In the genomic region with DNA sequence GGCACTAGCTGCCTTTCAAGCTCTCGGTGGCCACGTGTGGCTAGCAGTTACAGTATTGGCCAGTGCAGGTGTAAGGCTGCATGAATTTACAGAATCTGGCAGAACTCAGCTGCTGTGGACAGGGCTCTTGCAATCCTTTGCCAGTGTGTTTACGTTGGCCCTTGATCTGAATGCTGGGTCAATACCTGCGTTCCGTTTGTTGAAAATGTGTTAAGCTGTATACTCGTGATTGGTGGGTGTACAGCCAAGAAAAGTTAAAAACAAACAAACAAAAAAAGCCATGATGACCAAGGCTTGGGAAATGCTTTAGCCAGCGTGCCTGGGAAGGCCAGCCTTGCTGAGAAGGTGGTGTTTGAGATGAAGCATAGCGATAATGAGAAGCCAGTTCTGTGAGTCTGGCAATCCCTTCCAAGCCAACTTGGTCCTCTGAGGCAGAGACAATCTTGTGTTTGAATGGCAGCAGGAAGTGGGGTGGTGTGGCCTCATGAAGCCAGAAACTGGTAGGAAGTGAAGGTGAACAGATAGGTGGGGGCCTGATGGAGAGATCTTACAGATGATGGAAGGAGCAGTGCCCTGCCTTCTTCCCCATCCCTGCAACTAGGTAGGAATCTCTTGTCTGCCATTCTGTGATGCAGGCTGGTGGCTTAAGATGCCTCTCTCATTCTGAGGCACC, we compare ENCODE assay signal across 14 cellular contexts. TPM values are rescaled to one million over a fixed set of nuclear protein-coding genes. Genes with fewer than 3 reads are reported as not detected.
A peak's percentile ranks its signal among the peaks of the same experiment; 100 is the strongest.
DNase-seq lines count a peak whose midpoint lies in the region; ATAC-seq, FAIRE-seq and TF ChIP-seq lines count a peak whose summit lies in the region.
"Had no signal": no experiment of that assay in that cellular context is flagged by ENCODE, and none has a peak within 500 bp of the region (broad histone marks: within the 10 kb centered on the region; RNA-seq: fewer than 3 reads in every experiment).

No MANE protein-coding gene starts in this region.

- CTCF ChIA-PET in A549 (lab: Yijun Ruan, JAX) = interaction anchor here (0.6 to 0.8 kb wide), 3 partner anchors 25 to 35 kb away, joined by 3 read pairs; no protein-coding TSS in a partner anchor

- intact Hi-C loops in body of pancreas (cut with DNase I) = no loop called here
- intact Hi-C loops in natural killer cell (cut with micrococcal nuclease) = no loop called here

- no peak for FAIRE-seq in A549 (lab: Jason Lieb, UNC)
- FAIRE-seq: colon had no signal

- no peaks in the 10 kb centered on the region for H3K79me2 ChIP-seq in GM23338 (replicated peaks; ENCODE audit: insufficient read depth)

- WGBS in A549 (ENCODE audit: missing lambda C conversion rate) = 64% methylated on average over 8 of the region's 8 CpGs
- 10 to 19% methylated on average over 8 of the region's 8 CpGs for WGBS in body of pancreas, 2 donors

- POLR2A ChIA-PET in A549 (lab: Yijun Ruan, JAX) = no interaction called here

- H3K27ac ChIP-seq in A549 (no peak overlapping the region), GM23338 (ENCODE audit: low read depth) (no peak overlapping the region), body of pancreas (peak overlapping the region; percentile 47 to 67 (median 65)), Peyer's patch (no peak overlapping the region)

- H3K27me3 ChIP-seq in GM23338 (ENCODE audit: insufficient read depth) (peaks cover 18% of the 10 kb centered on the region), body of pancreas (no peaks in the 10 kb centered on the region), Peyer's patch (no peaks in the 10 kb centered on the region)

- 0 out of 2 replicates have a peak, but pooled peaks cover 9% of the 10 kb centered on the region for H3K9me2 ChIP-seq in GM23338 (ENCODE audit: insufficient read depth)

- ATAC-seq in A549 (no peak), GM23338 (no peak), body of pancreas (peak; percentile 91), natural killer cell (no peak), GM21515 (IDR thresholded peaks at IDR 0.05; ENCODE audit: unreplicated experiment) (no peak), HG03354 (IDR thresholded peaks at IDR 0.05; ENCODE audit: poor library complexity, severe bottlenecking, unreplicated experiment) (no peak), HG03025 (IDR thresholded peaks at IDR 0.05; ENCODE audit: low FRiP score, unreplicated experiment) (no peak)

- H2AFZ ChIP-seq in GM23338 = peak overlapping the region; percentile 99

- H3K4me3 Mint-ChIP-seq in GM23338 (peak overlapping the region; percentile 90), natural killer cell (peak overlapping the region; percentile 87)

- H3K27me3 Mint-ChIP-seq in GM23338 (ENCODE audit: insufficient read depth, low read depth, poor library complexity) = peaks cover 12% of the 10 kb centered on the region
- peaks cover 0 to 8% of the 10 kb centered on the region in 2 donors for H3K27me3 Mint-ChIP-seq in natural killer cell (ENCODE audit: low read depth in 2 of 2)

- H3K4me3 ChIP-seq in A549 (no peak overlapping the region), GM23338 (peak overlapping the region; percentile 79), body of pancreas (no peak overlapping the region), Peyer's patch (no peak overlapping the region)

- H3K36me3 Mint-ChIP-seq in GM23338 (ENCODE audit: low read depth) (no peaks in the 10 kb centered on the region; the same call in 2 of the 3 replicates), natural killer cell (no peaks in the 10 kb centered on the region)

- DNase-seq in A549 (ENCODE audit: low read depth in 1 of 2, low spot score in 1 of 2) (no peak), GM23338 (ENCODE audit: low spot score) (no peak), body of pancreas (peak; percentile 77 to 94 (median 86)), natural killer cell (no peak), Peyer's patch (no peak)
- DNase-seq: activated effector memory CD4-positive, alpha-beta T cell treated with anti-CD3 and anti-CD28 coated beads, Interleukin-2, amount 50 U/mL, for 16 hours; NCI-H1105 treated with DMSO at 0.1 percent for 48 hours; SHP77; stimulated activated CD4-positive, alpha-beta T cell treated with anti-CD3 and anti-CD28 coated beads, Interleukin-1b, Interleukin-23, amount 100 ng/mL, for 48 hours; stimulated activated naive CD4-positive, alpha-beta T cell treated with Interleukin-2 at 50 U/mL for 16 hours had no signal

- H3K9me3 ChIP-seq in A549 = no peaks in the 10 kb centered on the region; the same call in 2 of the 3 replicates
- H3K9me3 ChIP-seq in body of pancreas = no peaks in the 10 kb centered on the region
- no peaks in the 10 kb centered on the region for H3K9me3 ChIP-seq in Peyer's patch

- H3K4me2 ChIP-seq in A549 = peak overlapping the region; percentile 88; the same call in 1 of the 3 replicates
- peak overlapping the region; percentile 82 for H3K4me2 ChIP-seq in GM23338

- H3K27ac Mint-ChIP-seq in GM23338 (no peak overlapping the region), natural killer cell (peak overlapping the region; percentile 78)

- H3K4me1 Mint-ChIP-seq in GM23338 (peaks cover 9% of the 10 kb centered on the region), natural killer cell (peaks cover 15 to 34% of the 10 kb centered on the region in 2 donors)

- H4K20me1 ChIP-seq in GM23338 (replicated peaks; ENCODE audit: insufficient read depth) = no peaks in the 10 kb centered on the region

- H3K4me1 ChIP-seq in A549 (no peaks in the 10 kb centered on the region), GM23338 (ENCODE audit: insufficient read depth) (peaks cover 9% of the 10 kb centered on the region; the same call in 1 of the 2 replicates), body of pancreas (peaks cover 20% of the 10 kb centered on the region), Peyer's patch (peaks cover 0 to 17% (median 1%) of the 10 kb centered on the region in 4 donors)

- no peaks in the 10 kb centered on the region for H3K9me3 Mint-ChIP-seq in GM23338
- H3K9me3 Mint-ChIP-seq in natural killer cell = no peaks in the 10 kb centered on the region

- H3K36me3 ChIP-seq in GM23338 (ENCODE audit: insufficient read depth) (no peaks in the 10 kb centered on the region), body of pancreas (replicated peaks in 1 of 2; ENCODE audit: insufficient read depth in 1 of 2, low read depth in 2 of 2) (no peaks in the 10 kb centered on the region), Peyer's patch (no peaks in the 10 kb centered on the region)

- TF ChIP-seq RAD21 in A549 (conservative IDR thresholded peaks at IDR 0.05 in 1 of 2, IDR thresholded peaks at IDR 0.05 in 1 of 2) = no peak

- 0 out of 2 replicates have a peak, but pooled peaks cover 4% of the 10 kb centered on the region for H3F3A ChIP-seq in GM23338 (replicated peaks; ENCODE audit: low read depth)

- TF ChIP-seq POLR2A in A549 (IDR thresholded peaks at IDR 0.05; ENCODE audit: low read length) = no peak
- TF ChIP-seq POLR2A in body of pancreas (IDR thresholded peaks at IDR 0.05) = no peak
- TF ChIP-seq POLR2A in Peyer's patch (IDR thresholded peaks at IDR 0.05) = no peak

- TF ChIP-seq EP300 in A549 (IDR thresholded peaks at IDR 0.05) = no peak

- TF ChIP-seq CTCF in A549 (IDR thresholded peaks at IDR 0.05) = no peak
- TF ChIP-seq CTCF in GM23338 (conservative IDR thresholded peaks at IDR 0.05; ENCODE audit: low read depth in 2 of 2) = no peak
- no peak for TF ChIP-seq CTCF in body of pancreas (IDR thresholded peaks at IDR 0.05)
- TF ChIP-seq CTCF in natural killer cell (IDR thresholded peaks at IDR 0.05) = no peak
- TF ChIP-seq CTCF in Peyer's patch (IDR thresholded peaks at IDR 0.05) = no peak

TF ChIP-seq in A549, 52 proteins besides CTCF, POLR2A, EP300 and RAD21:
- TF ChIP-seq FOSB (CRISPR knock-in tag; IDR thresholded peaks at IDR 0.05) = no peak
- TF ChIP-seq JUN (IDR thresholded peaks at IDR 0.05) = no peak
- TF ChIP-seq ZFP36 (IDR thresholded peaks at IDR 0.05; ENCODE audit: borderline replicate concordance, partially characterized antibody) = no peak
- no peak for TF ChIP-seq EHF (CRISPR knock-in tag; IDR thresholded peaks at IDR 0.05)

TF ChIP-seq in GM23338, 12 proteins besides CTCF, POLR2A, EP300 and RAD21 (continues in another document):
- TF ChIP-seq NANOG (IDR thresholded peaks at IDR 0.05; ENCODE audit: borderline replicate concordance) (no peak), POLR2AphosphoS5 (IDR thresholded peaks at IDR 0.05; ENCODE audit: low read depth) (no peak), ZNF114 (CRISPR knock-in tag; IDR thresholded peaks at IDR 0.05) (no peak), ZNF331 (CRISPR knock-in tag; IDR thresholded peaks at IDR 0.05; ENCODE audit: low read depth) (no peak)

RNA-seq across cellular contexts. Expression of gene CFAP90, which starts 0.8 kb away (rescaled TPM):
- polyA plus RNA-seq in A549 (2011; rRNA removed) = 0.25 and 0.36 TPM in 2 replicates
- polyA plus RNA-seq in A549 (2012; cell fraction: cytosol; rRNA removed) = 0.21 and 0.41 TPM in 2 replicates
- polyA plus RNA-seq in A549 (2012; cell fraction: nucleus; rRNA removed) = 0.16 and 0.29 TPM in 2 replicates
- 0.17 to 0.28 TPM (median 0.28 TPM) in 3 replicates for polyA plus RNA-seq in A549 (2017; fragmentation: RNase III; extraction: RNeasy Plus Mini Kit Qiagen cat#74134 plus additional on column Dnase treatment)
- polyA minus RNA-seq in A549 (2011; rRNA and poly(A)+ RNA removed) = 0.33 TPM in 1 of 2 replicates, not detected in the other
- 0.10 and 3.5 TPM in 2 replicates for total RNA-seq in GM23338 (2014; rRNA removed; shearing (Covaris generic))
- 1.0 and 1.3 TPM in 2 replicates for polyA plus RNA-seq in GM23338 (2016; fragmentation: Nextera tagmentation; extraction: Ambion mirVana)
- 10 to 100 TPM in 1 of 2 donors, under 1 TPM in 1; 0.52 to 10.2 TPM for total RNA-seq in body of pancreas
- not detected for total RNA-seq in natural killer cell
- total RNA-seq in Peyer's patch = not detected

RNA-seq across cellular contexts. Expression of gene FASTKD3, which starts 17.1 kb away (rescaled TPM):
- 17.2 and 24.8 TPM in 2 replicates for polyA plus RNA-seq in A549 (2011; rRNA removed)
- polyA plus RNA-seq in A549 (2012; cell fraction: cytosol; rRNA removed) = 6.9 and 7.3 TPM in 2 replicates
- polyA plus RNA-seq in A549 (2012; cell fraction: nucleus; rRNA removed) = 4.2 and 5.5 TPM in 2 replicates
- 19.5 to 20.4 TPM (median 19.5 TPM) in 3 replicates for polyA plus RNA-seq in A549 (2017; fragmentation: RNase III; extraction: RNeasy Plus Mini Kit Qiagen cat#74134 plus additional on column Dnase treatment)
- 6.8 and 7.7 TPM in 2 replicates for polyA minus RNA-seq in A549 (2011; rRNA and poly(A)+ RNA removed)
- 11.8 and 13.5 TPM in 2 replicates for total RNA-seq in GM23338 (2014; rRNA removed; shearing (Covaris generic))
- polyA plus RNA-seq in GM23338 (2016; fragmentation: Nextera tagmentation; extraction: Ambion mirVana) = 10.8 and 12.2 TPM in 2 replicates
- total RNA-seq in body of pancreas = 1 to 10 TPM; 1.3 to 9.1 TPM
- 10 to 100 TPM in 1 of 3 donors, 1 to 10 TPM in 2; 8.0 to 10.6 (median 8.6) TPM for total RNA-seq in natural killer cell
- total RNA-seq in Peyer's patch = 10 to 100 TPM; 10.0 to 17.0 (median 14.1) TPM

RNA-seq across cellular contexts. Expression of gene MTRR, which starts 17.2 kb away (rescaled TPM):
- polyA plus RNA-seq in A549 (2011; rRNA removed) = 86.3 and 110 TPM in 2 replicates
- 36.4 and 42.8 TPM in 2 replicates for polyA plus RNA-seq in A549 (2012; cell fraction: cytosol; rRNA removed)
- 29.7 and 44.5 TPM in 2 replicates for polyA plus RNA-seq in A549 (2012; cell fraction: nucleus; rRNA removed)
- polyA plus RNA-seq in A549 (2017; fragmentation: RNase III; extraction: RNeasy Plus Mini Kit Qiagen cat#74134 plus additional on column Dnase treatment) = 40.0 to 47.5 TPM (median 44.1 TPM) in 3 replicates
- polyA minus RNA-seq in A549 (2011; rRNA and poly(A)+ RNA removed) = 116 and 140 TPM in 2 replicates
- total RNA-seq in GM23338 (2014; rRNA removed; shearing (Covaris generic)) = 39.7 and 55.9 TPM in 2 replicates
- polyA plus RNA-seq in GM23338 (2016; fragmentation: Nextera tagmentation; extraction: Ambion mirVana) = 11.6 and 16.5 TPM in 2 replicates
- total RNA-seq in body of pancreas = 10 to 100 TPM; 15.8 to 23.9 TPM
- total RNA-seq in natural killer cell = 10 to 100 TPM; 55.7 to 78.4 (median 69.9) TPM
- total RNA-seq in Peyer's patch = 10 to 100 TPM; 45.7 to 82.1 (median 71.7) TPM

Comparison
In these comparisons a context has a peak if more than half of its experiments do, and no peak if none do; other contexts are left out.
1. DNase-seq: peak in body of pancreas (4 of 4); none in A549 (0 of 2), GM23338 (single experiment), natural killer cell (single experiment) and Peyer's patch (0 of 3).
2. H3K27ac ChIP-seq: peak in body of pancreas (4 of 4); none in A549 (0 of 2), GM23338 (single experiment) and Peyer's patch (0 of 4).